10 cellular contexts compared by ENCODE assay signal in the genomic region with DNA sequence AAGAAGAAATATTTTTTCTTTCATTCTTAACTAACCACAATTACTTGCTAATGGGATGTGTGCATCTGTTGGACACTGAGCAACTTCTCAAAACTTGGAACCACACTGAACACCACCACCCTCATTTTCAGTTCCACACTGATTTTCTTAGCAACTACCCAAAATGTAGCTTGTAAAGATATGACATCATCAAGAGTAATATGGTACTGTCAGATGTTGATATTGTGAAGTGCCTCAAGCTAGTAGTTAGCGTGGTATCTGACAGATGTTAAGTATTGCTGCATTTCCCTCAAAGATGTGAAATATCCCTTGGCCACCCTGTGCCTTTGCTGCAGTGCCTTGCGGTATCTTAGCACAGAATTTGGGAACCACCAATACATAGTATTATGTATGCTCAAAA. TPM values are rescaled to one million over a fixed set of nuclear protein-coding genes. Genes with fewer than 3 reads are reported as not detected.
DNase-seq lines count a peak whose midpoint lies in the region; ATAC-seq and TF ChIP-seq lines count a peak whose summit lies in the region.
"Had no signal": no experiment of that assay in that cellular context is flagged by ENCODE, and none has a peak within 500 bp of the region (broad histone marks: within the 10 kb centered on the region; RNA-seq: fewer than 3 reads in every experiment).

No MANE protein-coding gene starts in this region.

- H3K27me3 Mint-ChIP-seq in neural progenitor cell (ENCODE audit: insufficient read depth, low read depth), result peaks cover 3% of the 10 kb centered on the region
- H3K27me3 Mint-ChIP-seq in GM23338 (ENCODE audit: insufficient read depth, low read depth, poor library complexity), result peaks cover 3% of the 10 kb centered on the region
- H3K27me3 Mint-ChIP-seq: activated naive CD8-positive, alpha-beta T cell had no signal

- ATAC-seq in GM18505 (IDR thresholded peaks at IDR 0.05; ENCODE audit: unreplicated experiment) (peak; percentile 80), GM21529 (IDR thresholded peaks at IDR 0.05; ENCODE audit: unreplicated experiment) (peak; percentile 82), HG03460 (IDR thresholded peaks at IDR 0.05; ENCODE audit: unreplicated experiment) (peak; percentile 77), GM23338 (no peak)

- no peak overlapping the region for H3K9ac ChIP-seq in neural progenitor cell

- DNase-seq in fibroblast of peridontal ligament (ENCODE audit: extremely low read depth), result peak; percentile 57
- DNase-seq in neural progenitor cell (ENCODE audit: low spot score), result no peak
- no peak for DNase-seq in GM23338 (ENCODE audit: low spot score)
- no peak for DNase-seq in NCI-H2107 (lab: John Stamatoyannopoulos, UW)
- DNase-seq in inferior parietal cortex (ENCODE audit: extremely low spot score), result no peak
- DNase-seq: stimulated activated CD4-positive, alpha-beta T cell treated with anti-CD3 and anti-CD28 coated beads, Interleukin-12 subunit alpha, Interleukin-12 subunit beta, amount 100 ng/mL, for 4 hours had no signal

- H3K27me3 ChIP-seq in neural progenitor cell, result peaks cover 3% of the 10 kb centered on the region
- H3K27me3 ChIP-seq in GM23338 (ENCODE audit: insufficient read depth), result no peaks in the 10 kb centered on the region

- H4K20me1 ChIP-seq in neural progenitor cell (ENCODE audit: low read depth) (no peaks in the 10 kb centered on the region), GM23338 (replicated peaks; ENCODE audit: insufficient read depth) (no peaks in the 10 kb centered on the region)

- H3K36me3 ChIP-seq in neural progenitor cell (no peaks in the 10 kb centered on the region), GM23338 (ENCODE audit: insufficient read depth) (no peaks in the 10 kb centered on the region)

- H3K9me3 Mint-ChIP-seq in neural progenitor cell, result peaks cover 3% of the 10 kb centered on the region
- H3K9me3 Mint-ChIP-seq in GM23338, result no peaks in the 10 kb centered on the region

- peak; percentile 35 for TF ChIP-seq POLR2A in GM18505 (IDR thresholded peaks at IDR 0.05; ENCODE audit: borderline replicate concordance, extremely low read depth, insufficient read depth, insufficient read length)

- peaks cover 7% of the 10 kb centered on the region; the same call in 1 of the 2 replicates for H3K9me2 ChIP-seq in GM23338 (ENCODE audit: insufficient read depth)

- H3K4me3 Mint-ChIP-seq in neural progenitor cell (no peak overlapping the region), GM23338 (no peak overlapping the region)
- H3K4me3 Mint-ChIP-seq: activated naive CD8-positive, alpha-beta T cell had no signal

- no peak overlapping the region for H3K4me3 ChIP-seq in neural progenitor cell
- no peak overlapping the region for H3K4me3 ChIP-seq in GM23338

- H3K79me2 ChIP-seq in neural progenitor cell (ENCODE audit: low read depth) (no peaks in the 10 kb centered on the region), GM23338 (replicated peaks; ENCODE audit: insufficient read depth) (no peaks in the 10 kb centered on the region)

- TF ChIP-seq CTCF in neural progenitor cell (IDR thresholded peaks at IDR 0.05) (no peak), GM23338 (conservative IDR thresholded peaks at IDR 0.05; ENCODE audit: low read depth in 2 of 2) (no peak)

- H3K4me1 Mint-ChIP-seq in neural progenitor cell, result peaks cover 9% of the 10 kb centered on the region
- peaks cover 13% of the 10 kb centered on the region for H3K4me1 Mint-ChIP-seq in GM23338

- no peaks in the 10 kb centered on the region for H3K9me3 ChIP-seq in neural progenitor cell (ENCODE audit: low read depth)

- H3K27ac ChIP-seq in neural progenitor cell (no peak overlapping the region), GM23338 (ENCODE audit: low read depth) (no peak overlapping the region)

- no peak overlapping the region for H3K4me2 ChIP-seq in neural progenitor cell
- H3K4me2 ChIP-seq in GM23338, result no peak overlapping the region

- no peaks in the 10 kb centered on the region for H3K4me1 ChIP-seq in neural progenitor cell
- peaks cover 17% of the 10 kb centered on the region for H3K4me1 ChIP-seq in GM23338 (ENCODE audit: insufficient read depth)

- H3K27ac Mint-ChIP-seq in neural progenitor cell (no peak overlapping the region), GM23338 (no peak overlapping the region)
- H3K27ac Mint-ChIP-seq: activated naive CD8-positive, alpha-beta T cell had no signal

- no peaks in the 10 kb centered on the region for H3F3A ChIP-seq in neural progenitor cell (ENCODE audit: low read depth)
- H3F3A ChIP-seq in GM23338 (replicated peaks; ENCODE audit: low read depth), result no peaks in the 10 kb centered on the region

- no peaks in the 10 kb centered on the region for H3K36me3 Mint-ChIP-seq in neural progenitor cell
- no peaks in the 10 kb centered on the region for H3K36me3 Mint-ChIP-seq in GM23338 (ENCODE audit: low read depth)

- H2AFZ ChIP-seq in neural progenitor cell (replicated peaks) (no peak overlapping the region), GM23338 (no peak overlapping the region)

TF ChIP-seq in GM23338, 12 proteins besides CTCF, POLR2A, EP300 and RAD21 (continues in another document):
- TF ChIP-seq CREB1 (CRISPR knock-in tag; IDR thresholded peaks at IDR 0.05; ENCODE audit: low read depth) (no peak), STAT1 (IDR thresholded peaks at IDR 0.05; ENCODE audit: unreplicated experiment) (no peak), POLR2AphosphoS5 (IDR thresholded peaks at IDR 0.05; ENCODE audit: low read depth) (no peak)
- TF ChIP-seq, protein P1, sequence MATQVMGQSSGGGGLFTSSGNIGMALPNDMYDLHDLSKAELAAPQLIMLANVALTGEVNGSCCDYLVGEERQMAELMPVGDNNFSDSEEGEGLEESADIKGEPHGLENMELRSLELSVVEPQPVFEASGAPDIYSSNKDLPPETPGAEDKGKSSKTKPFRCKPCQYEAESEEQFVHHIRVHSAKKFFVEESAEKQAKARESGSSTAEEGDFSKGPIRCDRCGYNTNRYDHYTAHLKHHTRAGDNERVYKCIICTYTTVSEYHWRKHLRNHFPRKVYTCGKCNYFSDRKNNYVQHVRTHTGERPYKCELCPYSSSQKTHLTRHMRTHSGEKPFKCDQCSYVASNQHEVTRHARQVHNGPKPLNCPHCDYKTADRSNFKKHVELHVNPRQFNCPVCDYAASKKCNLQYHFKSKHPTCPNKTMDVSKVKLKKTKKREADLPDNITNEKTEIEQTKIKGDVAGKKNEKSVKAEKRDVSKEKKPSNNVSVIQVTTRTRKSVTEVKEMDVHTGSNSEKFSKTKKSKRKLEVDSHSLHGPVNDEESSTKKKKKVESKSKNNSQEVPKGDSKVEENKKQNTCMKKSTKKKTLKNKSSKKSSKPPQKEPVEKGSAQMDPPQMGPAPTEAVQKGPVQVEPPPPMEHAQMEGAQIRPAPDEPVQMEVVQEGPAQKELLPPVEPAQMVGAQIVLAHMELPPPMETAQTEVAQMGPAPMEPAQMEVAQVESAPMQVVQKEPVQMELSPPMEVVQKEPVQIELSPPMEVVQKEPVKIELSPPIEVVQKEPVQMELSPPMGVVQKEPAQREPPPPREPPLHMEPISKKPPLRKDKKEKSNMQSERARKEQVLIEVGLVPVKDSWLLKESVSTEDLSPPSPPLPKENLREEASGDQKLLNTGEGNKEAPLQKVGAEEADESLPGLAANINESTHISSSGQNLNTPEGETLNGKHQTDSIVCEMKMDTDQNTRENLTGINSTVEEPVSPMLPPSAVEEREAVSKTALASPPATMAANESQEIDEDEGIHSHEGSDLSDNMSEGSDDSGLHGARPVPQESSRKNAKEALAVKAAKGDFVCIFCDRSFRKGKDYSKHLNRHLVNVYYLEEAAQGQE (IDR thresholded peaks at IDR 0.05; ENCODE audit: unreplicated experiment), result no peak

RNA-seq across cellular contexts. Expression of a gene that starts 9.3 kb away (rescaled TPM):
- 0.37 and 0.92 TPM in 2 replicates for total RNA-seq in neural progenitor cell (ENCODE audit: low replicate concordance)
- 6.8 and 7.2 TPM in 2 replicates for total RNA-seq in GM23338 (2014; rRNA removed; shearing (Covaris generic))
- 3.3 and 4.6 TPM in 2 replicates for polyA plus RNA-seq in GM23338 (2016; fragmentation: Nextera tagmentation; extraction: Ambion mirVana)
